Comparison of ENCODE assay signal across 8 cellular contexts in genomic region chr11:64234840-64235379, GRCh38. TPM values are rescaled to one million over a fixed set of nuclear protein-coding genes. Genes with fewer than 3 reads are reported as not detected.
DNase-seq lines count a peak whose midpoint lies in the region; ATAC-seq and TF ChIP-seq lines count a peak whose summit lies in the region.

No MANE protein-coding gene starts in this region.

- peak overlapping the region; percentile 78 for H2BK120ac ChIP-seq in mesenchymal stem cell (ENCODE audit: low read depth, low read length)

- H3K36me3 ChIP-seq in HUES64 (ENCODE audit: insufficient read depth, low read length) (peaks cover 9% of the 10 kb centered on the region), mesenchymal stem cell (ENCODE audit: control insufficient read depth in 1 of 2, insufficient read depth in 2 of 2, low read depth in 1 of 2, low read length in 2 of 2) (peaks cover 34 to 43% of the 10 kb centered on the region in 2 experiments)

- H3K4me1 Mint-ChIP-seq in type B pancreatic cell (ENCODE audit: unreplicated experiment): peaks cover 17% of the 10 kb centered on the region

- peak overlapping the region in 1 of 2 experiments; percentile 50 for H2BK12ac ChIP-seq in mesenchymal stem cell (ENCODE audit: low read length in 2 of 2)

- peak overlapping the region; percentile 81 for H4K91ac ChIP-seq in mesenchymal stem cell (ENCODE audit: low read length)

- ATAC-seq in GM18498 (IDR thresholded peaks at IDR 0.05; ENCODE audit: unreplicated experiment): peak; percentile 29

- TF ChIP-seq CTCF in WI38 (IDR thresholded peaks at IDR 0.05; ENCODE audit: low read depth, low read length) (no peak), type B pancreatic cell (conservative IDR thresholded peaks at IDR 0.05) (peak; percentile 19)

- H3K9ac ChIP-seq in HUES64 (ENCODE audit: low read depth, low read length) (peak overlapping the region; percentile 44; the same call in 1 of the 2 replicates), mesenchymal stem cell (ENCODE audit: low read length) (peak overlapping the region; percentile 80)

- peaks cover 41% of the 10 kb centered on the region for H3K79me1 ChIP-seq in mesenchymal stem cell (replicated peaks; ENCODE audit: low read length, poor library complexity, severe bottlenecking)

- H2BK5ac ChIP-seq in mesenchymal stem cell (ENCODE audit: low read depth, low read length, poor library complexity, severe bottlenecking): peak overlapping the region; percentile 12

- H3K36me3 Mint-ChIP-seq in type B pancreatic cell: no peaks in the 10 kb centered on the region

- H3K27me3 ChIP-seq in HUES64 (ENCODE audit: insufficient read depth, low read length): peaks cover 15% of the 10 kb centered on the region; the same call in 1 of the 2 replicates
- H3K27me3 ChIP-seq in mesenchymal stem cell (ENCODE audit: control insufficient read depth in 1 of 2, insufficient read depth in 1 of 2, low read length in 2 of 2): no peaks in the 10 kb centered on the region

- peak overlapping the region; percentile 85 for H3K27ac Mint-ChIP-seq in type B pancreatic cell

- H3K4me3 Mint-ChIP-seq in type B pancreatic cell: peak overlapping the region; percentile 86

- peak overlapping the region; percentile 63 for H2AFZ ChIP-seq in mesenchymal stem cell (ENCODE audit: low read depth, low read length)

- WGBS in HUES64: 3% methylated on average over 48 of the region's 48 CpGs
- WGBS in mesenchymal stem cell: 4% methylated on average over 43 of the region's 48 CpGs

- H3K4ac ChIP-seq in mesenchymal stem cell (ENCODE audit: low read depth in 1 of 2, low read length in 2 of 2): peak overlapping the region in 1 of 2 experiments; percentile 90

- no peak overlapping the region for H3K27ac ChIP-seq in HUES64 (ENCODE audit: low read depth, low read length)
- H3K27ac ChIP-seq in mesenchymal stem cell (ENCODE audit: low read length, poor library complexity, severe bottlenecking): no peak overlapping the region

- H4K8ac ChIP-seq in mesenchymal stem cell (ENCODE audit: low read length): peak overlapping the region; percentile 81

- DNase-seq in dermis blood vessel endothelial cell (peak; percentile 34), mesenchymal stem cell (peak; percentile 20), type B pancreatic cell (ENCODE audit: extremely low spot score, unreplicated experiment) (no peak), COR-L47 (lab: John Stamatoyannopoulos, UW) (no peak), inferior parietal cortex (ENCODE audit: extremely low spot score) (no peak)

- H2BK15ac ChIP-seq in mesenchymal stem cell (ENCODE audit: low read depth, poor library complexity, severe bottlenecking): peak overlapping the region; percentile 74

- peak overlapping the region in 1 of 2 experiments; percentile 85 for H3K14ac ChIP-seq in mesenchymal stem cell (ENCODE audit: low read length in 2 of 2)

- H2AK5ac ChIP-seq in mesenchymal stem cell (ENCODE audit: low read length, severe bottlenecking): no peak overlapping the region

- peak overlapping the region; percentile 24 to 98 for H3K18ac ChIP-seq in mesenchymal stem cell (ENCODE audit: low read depth in 1 of 2, low read length in 2 of 2)

- H3K4me3 ChIP-seq in HUES64 (ENCODE audit: low read length) (peak overlapping the region; percentile 69), WI38 (ENCODE audit: low read depth, low read length) (peak overlapping the region; percentile 68), mesenchymal stem cell (ENCODE audit: insufficient read depth in 1 of 2, low read depth in 1 of 2, low read length in 2 of 2) (peak overlapping the region; percentile 87 to 91)

- no peaks in the 10 kb centered on the region for H3K9me3 Mint-ChIP-seq in type B pancreatic cell

- H3K9me3 ChIP-seq in HUES64 (ENCODE audit: insufficient read depth, low read depth, low read length) (no peaks in the 10 kb centered on the region), mesenchymal stem cell (ENCODE audit: control insufficient read depth, low read length) (no peaks in the 10 kb centered on the region)

- H3K23ac ChIP-seq in mesenchymal stem cell (ENCODE audit: low read length in 2 of 2): peak overlapping the region in 1 of 2 experiments; percentile 90

- H3K27me3 Mint-ChIP-seq in type B pancreatic cell: no peaks in the 10 kb centered on the region

- H3K4me1 ChIP-seq in HUES64 (ENCODE audit: insufficient read depth, low read length) (peaks cover 1% of the 10 kb centered on the region; the same call in 1 of the 2 replicates), mesenchymal stem cell (ENCODE audit: control insufficient read depth, insufficient read depth, low read depth, low read length) (peaks cover 34% of the 10 kb centered on the region)

- H3K4me2 ChIP-seq in mesenchymal stem cell (ENCODE audit: low read length, poor library complexity, severe bottlenecking): peak overlapping the region; percentile 73

RNA-seq across cellular contexts. Expression of gene VEGFB, which starts 0.5 kb away (rescaled TPM):
- polyA plus RNA-seq in HUES64 (2013, experiment 1 of 2): 27.9 TPM
- 35.6 TPM for polyA plus RNA-seq in HUES64 (2013, experiment 2 of 2)
- total RNA-seq in dermis blood vessel endothelial cell: 20.4 and 23.1 TPM in 2 replicates
- 139 TPM for polyA plus RNA-seq in mesenchymal stem cell (2013, experiment 1 of 2)
- 137 TPM for polyA plus RNA-seq in mesenchymal stem cell (2013, experiment 2 of 2)
- total RNA-seq in type B pancreatic cell (ENCODE audit: low replicate concordance): 66.3 and 71.8 TPM in 2 replicates

RNA-seq across cellular contexts. Expression of gene DNAJC4, which starts 4.6 kb away (rescaled TPM):
- polyA plus RNA-seq in HUES64 (2013, experiment 1 of 2): 14.8 TPM
- 23.0 TPM for polyA plus RNA-seq in HUES64 (2013, experiment 2 of 2)
- total RNA-seq in dermis blood vessel endothelial cell: 7.0 and 17.4 TPM in 2 replicates
- 38.5 TPM for polyA plus RNA-seq in mesenchymal stem cell (2013, experiment 1 of 2)
- 36.7 TPM for polyA plus RNA-seq in mesenchymal stem cell (2013, experiment 2 of 2)
- 48.2 and 50.8 TPM in 2 replicates for total RNA-seq in type B pancreatic cell (ENCODE audit: low replicate concordance)

RNA-seq across cellular contexts. Expression of gene FKBP2, which starts 6.0 kb away (rescaled TPM):
- 59.7 TPM for polyA plus RNA-seq in HUES64 (2013, experiment 1 of 2)
- polyA plus RNA-seq in HUES64 (2013, experiment 2 of 2): 70.2 TPM
- total RNA-seq in dermis blood vessel endothelial cell (43.9 and 45.6 TPM in 2 replicates), type B pancreatic cell (ENCODE audit: low replicate concordance) (52.8 and 69.6 TPM in 2 replicates)
- polyA plus RNA-seq in mesenchymal stem cell (2013, experiment 1 of 2): 70.1 TPM
- polyA plus RNA-seq in mesenchymal stem cell (2013, experiment 2 of 2): 68.6 TPM

RNA-seq across cellular contexts. Expression of gene NUDT22, which starts 8.8 kb away (rescaled TPM):
- polyA plus RNA-seq in HUES64 (2013, experiment 1 of 2): 24.0 TPM
- polyA plus RNA-seq in HUES64 (2013, experiment 2 of 2): 23.5 TPM
- 43.2 and 44.6 TPM in 2 replicates for total RNA-seq in dermis blood vessel endothelial cell
- polyA plus RNA-seq in mesenchymal stem cell (2013, experiment 1 of 2): 81.2 TPM
- polyA plus RNA-seq in mesenchymal stem cell (2013, experiment 2 of 2): 80.4 TPM
- 47.9 and 49.0 TPM in 2 replicates for total RNA-seq in type B pancreatic cell (ENCODE audit: low replicate concordance)

RNA-seq across cellular contexts. Expression of gene TRPT1, which starts 8.9 kb away (rescaled TPM):
- 28.2 TPM for polyA plus RNA-seq in HUES64 (2013, experiment 1 of 2)
- polyA plus RNA-seq in HUES64 (2013, experiment 2 of 2): 37.1 TPM
- total RNA-seq in dermis blood vessel endothelial cell (24.1 and 45.6 TPM in 2 replicates), type B pancreatic cell (ENCODE audit: low replicate concordance) (34.2 and 38.9 TPM in 2 replicates)
- polyA plus RNA-seq in mesenchymal stem cell (2013, experiment 1 of 2): 59.3 TPM
- 55.7 TPM for polyA plus RNA-seq in mesenchymal stem cell (2013, experiment 2 of 2)

Comparison
In these comparisons a context has a peak if more than half of its experiments do, and no peak if none do; other contexts are left out.
1. DNase-seq: peak in dermis blood vessel endothelial cell (single experiment) and mesenchymal stem cell (single experiment); none in type B pancreatic cell (single experiment), COR-L47 (single experiment) and inferior parietal cortex (single experiment).
2. Peak in every context shown above with its lines, with median percentiles within 50 percentile points of each other: H3K4me3 ChIP-seq.